In the genomic region with DNA sequence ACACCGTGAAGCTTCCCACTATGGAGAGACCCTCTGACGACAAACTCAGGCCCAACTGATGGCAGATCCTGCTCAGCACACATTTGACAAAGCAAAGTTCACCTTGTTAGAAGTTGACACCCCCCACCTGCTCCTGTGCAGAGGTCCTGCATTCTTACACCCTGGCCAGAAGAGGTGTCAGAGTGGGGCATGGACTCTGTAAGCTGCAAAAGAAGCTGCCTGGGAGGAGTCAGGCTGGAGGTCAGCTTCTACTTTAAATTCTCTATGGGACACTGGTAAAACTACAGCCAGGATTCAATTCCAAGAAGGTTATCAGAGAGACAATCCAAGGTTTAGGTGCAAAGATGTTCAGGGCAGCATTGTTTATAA, we compare ENCODE assay signal across 1 cellular context.
TF ChIP-seq lines count a peak whose summit lies in the region.

No MANE protein-coding gene starts in this region.

TF ChIP-seq in HepG2, 621 proteins besides CTCF, POLR2A, EP300 and RAD21 (continued from another document and continues in another):
- TF ChIP-seq, protein P1, sequence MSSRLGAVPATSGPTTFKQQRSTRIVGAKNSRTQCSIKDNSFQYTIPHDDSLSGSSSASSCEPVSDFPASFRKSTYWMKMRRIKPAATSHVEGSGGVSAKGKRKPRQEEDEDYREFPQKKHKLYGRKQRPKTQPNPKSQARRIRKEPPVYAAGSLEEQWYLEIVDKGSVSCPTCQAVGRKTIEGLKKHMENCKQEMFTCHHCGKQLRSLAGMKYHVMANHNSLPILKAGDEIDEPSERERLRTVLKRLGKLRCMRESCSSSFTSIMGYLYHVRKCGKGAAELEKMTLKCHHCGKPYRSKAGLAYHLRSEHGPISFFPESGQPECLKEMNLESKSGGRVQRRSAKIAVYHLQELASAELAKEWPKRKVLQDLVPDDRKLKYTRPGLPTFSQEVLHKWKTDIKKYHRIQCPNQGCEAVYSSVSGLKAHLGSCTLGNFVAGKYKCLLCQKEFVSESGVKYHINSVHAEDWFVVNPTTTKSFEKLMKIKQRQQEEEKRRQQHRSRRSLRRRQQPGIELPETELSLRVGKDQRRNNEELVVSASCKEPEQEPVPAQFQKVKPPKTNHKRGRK (CRISPR knock-in tag; IDR thresholded peaks at IDR 0.05) = no peak
- TF ChIP-seq RBAK (CRISPR knock-in tag; IDR thresholded peaks at IDR 0.05) (no peak), TBP (CRISPR knock-in tag; IDR thresholded peaks at IDR 0.05) (no peak), ZNF484 (CRISPR knock-in tag; IDR thresholded peaks at IDR 0.05; ENCODE audit: borderline replicate concordance, low read depth) (no peak), KDM6A (CRISPR knock-in tag; IDR thresholded peaks at IDR 0.05; ENCODE audit: low read depth) (no peak), ESRRA (CRISPR knock-in tag; IDR thresholded peaks at IDR 0.05; ENCODE audit: low read depth) (no peak), PCBP1 (IDR thresholded peaks at IDR 0.05; ENCODE audit: borderline replicate concordance, low read depth, low read length) (no peak), ZNF274 (CRISPR knock-in tag; IDR thresholded peaks at IDR 0.05) (no peak), ZNF891 (CRISPR knock-in tag; IDR thresholded peaks at IDR 0.05) (no peak), ZNF331 (CRISPR knock-in tag; IDR thresholded peaks at IDR 0.05) (0 out of 2 replicates have a peak, but pooled peaks have one; percentile 23), PHF21A (CRISPR knock-in tag; IDR thresholded peaks at IDR 0.05) (0 out of 2 replicates have a peak, but pooled peaks have one; percentile 45), ZNF839 (CRISPR knock-in tag; IDR thresholded peaks at IDR 0.05; ENCODE audit: borderline replicate concordance) (no peak), SRF (IDR thresholded peaks at IDR 0.05; ENCODE audit: low read depth, low read length) (no peak), ZNF780A (CRISPR knock-in tag; IDR thresholded peaks at IDR 0.05) (no peak), KDM5B (CRISPR knock-in tag; IDR thresholded peaks at IDR 0.05; ENCODE audit: borderline replicate concordance) (no peak), ZSCAN20 (CRISPR knock-in tag; IDR thresholded peaks at IDR 0.05; ENCODE audit: borderline replicate concordance) (no peak), ZBTB20 (CRISPR knock-in tag; IDR thresholded peaks at IDR 0.05; ENCODE audit: borderline replicate concordance, low read depth) (no peak), ERF (CRISPR knock-in tag; IDR thresholded peaks at IDR 0.05) (no peak), PITX1 (CRISPR knock-in tag; IDR thresholded peaks at IDR 0.05) (0 out of 2 replicates have a peak, but pooled peaks have one; percentile 30), MED8 (CRISPR knock-in tag; IDR thresholded peaks at IDR 0.05; ENCODE audit: insufficient replicate concordance) (no peak), JUNB (CRISPR knock-in tag; IDR thresholded peaks at IDR 0.05; ENCODE audit: borderline replicate concordance) (no peak), ZMAT3 (CRISPR knock-in tag; conservative IDR thresholded peaks at IDR 0.05) (no peak), ZNF501 (CRISPR knock-in tag; IDR thresholded peaks at IDR 0.05) (no peak), ZMYM2 (CRISPR knock-in tag; IDR thresholded peaks at IDR 0.05) (no peak), HHEX (CRISPR knock-in tag; IDR thresholded peaks at IDR 0.05) (no peak), HOXA7 (CRISPR knock-in tag; IDR thresholded peaks at IDR 0.05) (no peak), KLF15 (CRISPR knock-in tag; IDR thresholded peaks at IDR 0.05; ENCODE audit: borderline replicate concordance) (no peak), FLYWCH1 (CRISPR knock-in tag; IDR thresholded peaks at IDR 0.05) (no peak)
- TF ChIP-seq, protein P2, sequence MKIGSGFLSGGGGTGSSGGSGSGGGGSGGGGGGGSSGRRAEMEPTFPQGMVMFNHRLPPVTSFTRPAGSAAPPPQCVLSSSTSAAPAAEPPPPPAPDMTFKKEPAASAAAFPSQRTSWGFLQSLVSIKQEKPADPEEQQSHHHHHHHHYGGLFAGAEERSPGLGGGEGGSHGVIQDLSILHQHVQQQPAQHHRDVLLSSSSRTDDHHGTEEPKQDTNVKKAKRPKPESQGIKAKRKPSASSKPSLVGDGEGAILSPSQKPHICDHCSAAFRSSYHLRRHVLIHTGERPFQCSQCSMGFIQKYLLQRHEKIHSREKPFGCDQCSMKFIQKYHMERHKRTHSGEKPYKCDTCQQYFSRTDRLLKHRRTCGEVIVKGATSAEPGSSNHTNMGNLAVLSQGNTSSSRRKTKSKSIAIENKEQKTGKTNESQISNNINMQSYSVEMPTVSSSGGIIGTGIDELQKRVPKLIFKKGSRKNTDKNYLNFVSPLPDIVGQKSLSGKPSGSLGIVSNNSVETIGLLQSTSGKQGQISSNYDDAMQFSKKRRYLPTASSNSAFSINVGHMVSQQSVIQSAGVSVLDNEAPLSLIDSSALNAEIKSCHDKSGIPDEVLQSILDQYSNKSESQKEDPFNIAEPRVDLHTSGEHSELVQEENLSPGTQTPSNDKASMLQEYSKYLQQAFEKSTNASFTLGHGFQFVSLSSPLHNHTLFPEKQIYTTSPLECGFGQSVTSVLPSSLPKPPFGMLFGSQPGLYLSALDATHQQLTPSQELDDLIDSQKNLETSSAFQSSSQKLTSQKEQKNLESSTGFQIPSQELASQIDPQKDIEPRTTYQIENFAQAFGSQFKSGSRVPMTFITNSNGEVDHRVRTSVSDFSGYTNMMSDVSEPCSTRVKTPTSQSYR (CRISPR knock-in tag; IDR thresholded peaks at IDR 0.05; ENCODE audit: borderline replicate concordance) = 0 out of 2 replicates have a peak, but pooled peaks have one; percentile 28
- TF ChIP-seq, protein P3, sequence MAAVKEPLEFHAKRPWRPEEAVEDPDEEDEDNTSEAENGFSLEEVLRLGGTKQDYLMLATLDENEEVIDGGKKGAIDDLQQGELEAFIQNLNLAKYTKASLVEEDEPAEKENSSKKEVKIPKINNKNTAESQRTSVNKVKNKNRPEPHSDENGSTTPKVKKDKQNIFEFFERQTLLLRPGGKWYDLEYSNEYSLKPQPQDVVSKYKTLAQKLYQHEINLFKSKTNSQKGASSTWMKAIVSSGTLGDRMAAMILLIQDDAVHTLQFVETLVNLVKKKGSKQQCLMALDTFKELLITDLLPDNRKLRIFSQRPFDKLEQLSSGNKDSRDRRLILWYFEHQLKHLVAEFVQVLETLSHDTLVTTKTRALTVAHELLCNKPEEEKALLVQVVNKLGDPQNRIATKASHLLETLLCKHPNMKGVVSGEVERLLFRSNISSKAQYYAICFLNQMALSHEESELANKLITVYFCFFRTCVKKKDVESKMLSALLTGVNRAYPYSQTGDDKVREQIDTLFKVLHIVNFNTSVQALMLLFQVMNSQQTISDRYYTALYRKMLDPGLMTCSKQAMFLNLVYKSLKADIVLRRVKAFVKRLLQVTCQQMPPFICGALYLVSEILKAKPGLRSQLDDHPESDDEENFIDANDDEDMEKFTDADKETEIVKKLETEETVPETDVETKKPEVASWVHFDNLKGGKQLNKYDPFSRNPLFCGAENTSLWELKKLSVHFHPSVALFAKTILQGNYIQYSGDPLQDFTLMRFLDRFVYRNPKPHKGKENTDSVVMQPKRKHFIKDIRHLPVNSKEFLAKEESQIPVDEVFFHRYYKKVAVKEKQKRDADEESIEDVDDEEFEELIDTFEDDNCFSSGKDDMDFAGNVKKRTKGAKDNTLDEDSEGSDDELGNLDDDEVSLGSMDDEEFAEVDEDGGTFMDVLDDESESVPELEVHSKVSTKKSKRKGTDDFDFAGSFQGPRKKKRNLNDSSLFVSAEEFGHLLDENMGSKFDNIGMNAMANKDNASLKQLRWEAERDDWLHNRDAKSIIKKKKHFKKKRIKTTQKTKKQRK (IDR thresholded peaks at IDR 0.05; ENCODE audit: low read length) = no peak
- TF ChIP-seq, protein P4, sequence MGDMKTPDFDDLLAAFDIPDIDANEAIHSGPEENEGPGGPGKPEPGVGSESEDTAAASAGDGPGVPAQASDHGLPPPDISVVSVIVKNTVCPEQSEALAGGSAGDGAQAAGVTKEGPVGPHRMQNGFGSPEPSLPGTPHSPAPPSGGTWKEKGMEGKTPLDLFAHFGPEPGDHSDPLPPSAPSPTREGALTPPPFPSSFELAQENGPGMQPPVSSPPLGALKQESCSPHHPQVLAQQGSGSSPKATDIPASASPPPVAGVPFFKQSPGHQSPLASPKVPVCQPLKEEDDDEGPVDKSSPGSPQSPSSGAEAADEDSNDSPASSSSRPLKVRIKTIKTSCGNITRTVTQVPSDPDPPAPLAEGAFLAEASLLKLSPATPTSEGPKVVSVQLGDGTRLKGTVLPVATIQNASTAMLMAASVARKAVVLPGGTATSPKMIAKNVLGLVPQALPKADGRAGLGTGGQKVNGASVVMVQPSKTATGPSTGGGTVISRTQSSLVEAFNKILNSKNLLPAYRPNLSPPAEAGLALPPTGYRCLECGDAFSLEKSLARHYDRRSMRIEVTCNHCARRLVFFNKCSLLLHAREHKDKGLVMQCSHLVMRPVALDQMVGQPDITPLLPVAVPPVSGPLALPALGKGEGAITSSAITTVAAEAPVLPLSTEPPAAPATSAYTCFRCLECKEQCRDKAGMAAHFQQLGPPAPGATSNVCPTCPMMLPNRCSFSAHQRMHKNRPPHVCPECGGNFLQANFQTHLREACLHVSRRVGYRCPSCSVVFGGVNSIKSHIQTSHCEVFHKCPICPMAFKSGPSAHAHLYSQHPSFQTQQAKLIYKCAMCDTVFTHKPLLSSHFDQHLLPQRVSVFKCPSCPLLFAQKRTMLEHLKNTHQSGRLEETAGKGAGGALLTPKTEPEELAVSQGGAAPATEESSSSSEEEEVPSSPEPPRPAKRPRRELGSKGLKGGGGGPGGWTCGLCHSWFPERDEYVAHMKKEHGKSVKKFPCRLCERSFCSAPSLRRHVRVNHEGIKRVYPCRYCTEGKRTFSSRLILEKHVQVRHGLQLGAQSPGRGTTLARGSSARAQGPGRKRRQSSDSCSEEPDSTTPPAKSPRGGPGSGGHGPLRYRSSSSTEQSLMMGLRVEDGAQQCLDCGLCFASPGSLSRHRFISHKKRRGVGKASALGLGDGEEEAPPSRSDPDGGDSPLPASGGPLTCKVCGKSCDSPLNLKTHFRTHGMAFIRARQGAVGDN (CRISPR knock-in tag; IDR thresholded peaks at IDR 0.05) = peak; percentile 36; the same call in 1 of the 2 replicates
- TF ChIP-seq, protein P5, sequence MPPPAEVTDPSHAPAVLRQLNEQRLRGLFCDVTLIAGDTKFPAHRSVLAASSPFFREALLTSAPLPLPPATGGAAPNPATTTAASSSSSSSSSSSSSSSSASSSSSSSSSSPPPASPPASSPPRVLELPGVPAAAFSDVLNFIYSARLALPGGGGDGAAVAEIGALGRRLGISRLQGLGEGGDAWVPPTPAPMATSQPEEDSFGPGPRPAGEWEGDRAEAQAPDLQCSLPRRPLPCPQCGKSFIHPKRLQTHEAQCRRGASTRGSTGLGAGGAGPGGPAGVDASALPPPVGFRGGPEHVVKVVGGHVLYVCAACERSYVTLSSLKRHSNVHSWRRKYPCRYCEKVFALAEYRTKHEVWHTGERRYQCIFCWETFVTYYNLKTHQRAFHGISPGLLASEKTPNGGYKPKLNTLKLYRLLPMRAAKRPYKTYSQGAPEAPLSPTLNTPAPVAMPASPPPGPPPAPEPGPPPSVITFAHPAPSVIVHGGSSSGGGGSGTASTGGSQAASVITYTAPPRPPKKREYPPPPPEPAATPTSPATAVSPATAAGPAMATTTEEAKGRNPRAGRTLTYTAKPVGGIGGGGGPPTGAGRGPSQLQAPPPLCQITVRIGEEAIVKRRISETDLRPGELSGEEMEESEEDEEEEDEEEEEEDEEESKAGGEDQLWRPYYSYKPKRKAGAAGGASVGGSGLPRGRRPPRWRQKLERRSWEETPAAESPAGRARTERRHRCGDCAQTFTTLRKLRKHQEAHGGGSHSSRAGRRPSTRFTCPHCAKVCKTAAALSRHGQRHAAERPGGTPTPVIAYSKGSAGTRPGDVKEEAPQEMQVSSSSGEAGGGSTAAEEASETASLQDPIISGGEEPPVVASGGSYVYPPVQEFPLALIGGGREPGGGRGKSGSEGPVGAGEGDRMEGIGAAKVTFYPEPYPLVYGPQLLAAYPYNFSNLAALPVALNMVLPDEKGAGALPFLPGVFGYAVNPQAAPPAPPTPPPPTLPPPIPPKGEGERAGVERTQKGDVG (CRISPR knock-in tag; IDR thresholded peaks at IDR 0.05; ENCODE audit: borderline replicate concordance) = no peak
- TF ChIP-seq, protein P6, sequence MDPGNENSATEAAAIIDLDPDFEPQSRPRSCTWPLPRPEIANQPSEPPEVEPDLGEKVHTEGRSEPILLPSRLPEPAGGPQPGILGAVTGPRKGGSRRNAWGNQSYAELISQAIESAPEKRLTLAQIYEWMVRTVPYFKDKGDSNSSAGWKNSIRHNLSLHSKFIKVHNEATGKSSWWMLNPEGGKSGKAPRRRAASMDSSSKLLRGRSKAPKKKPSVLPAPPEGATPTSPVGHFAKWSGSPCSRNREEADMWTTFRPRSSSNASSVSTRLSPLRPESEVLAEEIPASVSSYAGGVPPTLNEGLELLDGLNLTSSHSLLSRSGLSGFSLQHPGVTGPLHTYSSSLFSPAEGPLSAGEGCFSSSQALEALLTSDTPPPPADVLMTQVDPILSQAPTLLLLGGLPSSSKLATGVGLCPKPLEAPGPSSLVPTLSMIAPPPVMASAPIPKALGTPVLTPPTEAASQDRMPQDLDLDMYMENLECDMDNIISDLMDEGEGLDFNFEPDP (CRISPR knock-in tag; conservative IDR thresholded peaks at IDR 0.05) = 0 out of 2 replicates have a peak, but pooled peaks have one; percentile 46
- TF ChIP-seq, protein P7, sequence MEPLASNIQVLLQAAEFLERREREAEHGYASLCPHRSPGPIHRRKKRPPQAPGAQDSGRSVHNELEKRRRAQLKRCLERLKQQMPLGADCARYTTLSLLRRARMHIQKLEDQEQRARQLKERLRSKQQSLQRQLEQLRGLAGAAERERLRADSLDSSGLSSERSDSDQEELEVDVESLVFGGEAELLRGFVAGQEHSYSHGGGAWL (CRISPR knock-in tag; IDR thresholded peaks at IDR 0.05) = no peak
- TF ChIP-seq, protein P8, sequence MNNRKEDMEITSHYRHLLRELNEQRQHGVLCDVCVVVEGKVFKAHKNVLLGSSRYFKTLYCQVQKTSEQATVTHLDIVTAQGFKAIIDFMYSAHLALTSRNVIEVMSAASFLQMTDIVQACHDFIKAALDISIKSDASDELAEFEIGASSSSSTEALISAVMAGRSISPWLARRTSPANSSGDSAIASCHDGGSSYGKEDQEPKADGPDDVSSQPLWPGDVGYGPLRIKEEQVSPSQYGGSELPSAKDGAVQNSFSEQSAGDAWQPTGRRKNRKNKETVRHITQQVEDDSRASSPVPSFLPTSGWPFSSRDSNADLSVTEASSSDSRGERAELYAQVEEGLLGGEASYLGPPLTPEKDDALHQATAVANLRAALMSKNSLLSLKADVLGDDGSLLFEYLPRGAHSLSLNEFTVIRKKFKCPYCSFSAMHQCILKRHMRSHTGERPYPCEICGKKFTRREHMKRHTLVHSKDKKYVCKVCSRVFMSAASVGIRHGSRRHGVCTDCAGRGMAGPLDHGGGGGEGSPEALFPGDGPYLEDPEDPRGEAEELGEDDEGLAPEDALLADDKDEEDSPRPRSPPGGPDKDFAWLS (CRISPR knock-in tag; IDR thresholded peaks at IDR 0.05; ENCODE audit: borderline replicate concordance) = no peak
- TF ChIP-seq, protein P9, sequence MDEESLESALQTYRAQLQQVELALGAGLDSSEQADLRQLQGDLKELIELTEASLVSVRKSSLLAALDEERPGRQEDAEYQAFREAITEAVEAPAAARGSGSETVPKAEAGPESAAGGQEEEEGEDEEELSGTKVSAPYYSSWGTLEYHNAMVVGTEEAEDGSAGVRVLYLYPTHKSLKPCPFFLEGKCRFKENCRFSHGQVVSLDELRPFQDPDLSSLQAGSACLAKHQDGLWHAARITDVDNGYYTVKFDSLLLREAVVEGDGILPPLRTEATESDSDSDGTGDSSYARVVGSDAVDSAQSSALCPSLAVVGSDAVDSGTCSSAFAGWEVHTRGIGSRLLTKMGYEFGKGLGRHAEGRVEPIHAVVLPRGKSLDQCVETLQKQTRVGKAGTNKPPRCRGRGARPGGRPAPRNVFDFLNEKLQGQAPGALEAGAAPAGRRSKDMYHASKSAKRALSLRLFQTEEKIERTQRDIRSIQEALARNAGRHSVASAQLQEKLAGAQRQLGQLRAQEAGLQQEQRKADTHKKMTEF (CRISPR knock-in tag; IDR thresholded peaks at IDR 0.05) = no peak
